Comparison of ENCODE assay signal across 9 cellular contexts in genomic region chr7:139829654-139830130, GRCh38. TPM values are rescaled to one million over a fixed set of nuclear protein-coding genes. Genes with fewer than 3 reads are reported as not detected.
DNase-seq lines count a peak whose midpoint lies in the region; ATAC-seq and TF ChIP-seq lines count a peak whose summit lies in the region.
"Had no signal": no experiment of that assay in that cellular context is flagged by ENCODE, and none has a peak within 500 bp of the region (broad histone marks: within the 10 kb centered on the region; RNA-seq: fewer than 3 reads in every experiment).

No MANE protein-coding gene starts in this region.

- no peaks in the 10 kb centered on the region for H3K79me2 ChIP-seq in neural progenitor cell (ENCODE audit: low read depth)

- H3K4me1 ChIP-seq in adipocyte (ENCODE audit: control insufficient read depth, insufficient read depth, low read length) (peaks cover 9% of the 10 kb centered on the region), neural progenitor cell (no peaks in the 10 kb centered on the region)

- peaks cover 7% of the 10 kb centered on the region for H3K4me1 Mint-ChIP-seq in neural progenitor cell

- no peak overlapping the region for H3K27ac ChIP-seq in neural progenitor cell

- H3K36me3 ChIP-seq in adipocyte (ENCODE audit: control insufficient read depth, insufficient read depth, low read length, severe bottlenecking) (no peaks in the 10 kb centered on the region), neural progenitor cell (no peaks in the 10 kb centered on the region)

- H3K4me2 ChIP-seq in neural progenitor cell, result no peak overlapping the region

- peaks cover 2% of the 10 kb centered on the region for H3K36me3 Mint-ChIP-seq in neural progenitor cell

- peak; percentile 34 for ATAC-seq in HG02642 (IDR thresholded peaks at IDR 0.05; ENCODE audit: poor library complexity, unreplicated experiment)

- peaks cover 11% of the 10 kb centered on the region for H3K9me3 Mint-ChIP-seq in neural progenitor cell

- peaks cover 7% of the 10 kb centered on the region for H3K9me3 ChIP-seq in adipocyte (ENCODE audit: control insufficient read depth, low read length)
- no peaks in the 10 kb centered on the region for H3K9me3 ChIP-seq in neural progenitor cell (ENCODE audit: low read depth)

- peaks cover 4% of the 10 kb centered on the region for H3K27me3 Mint-ChIP-seq in neural progenitor cell (ENCODE audit: insufficient read depth, low read depth)

- TF ChIP-seq CTCF in GM12875 (IDR thresholded peaks at IDR 0.05; ENCODE audit: borderline replicate concordance, insufficient read depth, low read depth, low read length) (no peak), neural progenitor cell (IDR thresholded peaks at IDR 0.05) (no peak)

- H3K27me3 ChIP-seq in adipocyte (replicated peaks; ENCODE audit: control insufficient read depth, insufficient read depth, low read length) (no peaks in the 10 kb centered on the region), neural progenitor cell (no peaks in the 10 kb centered on the region)

- H2AFZ ChIP-seq in neural progenitor cell (replicated peaks), result no peak overlapping the region

- no peaks in the 10 kb centered on the region for H3F3A ChIP-seq in neural progenitor cell (ENCODE audit: low read depth)

- no peak overlapping the region for H3K9ac ChIP-seq in adipocyte (ENCODE audit: low read length)
- H3K9ac ChIP-seq in neural progenitor cell, result no peak overlapping the region

- DNase-seq in adipocyte (ENCODE audit: low read depth) (peak; percentile 37), neural progenitor cell (ENCODE audit: low spot score) (no peak), NCI-H446 (lab: John Stamatoyannopoulos, UW) (no peak), medulla oblongata (ENCODE audit: extremely low spot score) (no peak), NCI-H1436 treated with DMSO at 0.1 percent for 48 hours (lab: John Stamatoyannopoulos, UW) (no peak)
- no peak for DNase-seq in stimulated activated CD8-positive, alpha-beta memory T cell treated with anti-CD3 and anti-CD28 coated beads, Interleukin-4, amount 100 ng/mL, for 48 hours
- DNase-seq: NCI-H524 treated with DMSO at 0.1 percent for 48 hours had no signal

- no peaks in the 10 kb centered on the region for H4K20me1 ChIP-seq in neural progenitor cell (ENCODE audit: low read depth)

- no peak overlapping the region for H3K4me3 Mint-ChIP-seq in neural progenitor cell

- peak overlapping the region; percentile 24 for H3K27ac Mint-ChIP-seq in neural progenitor cell

- peak overlapping the region; percentile 35 for H3K4me3 ChIP-seq in GM12875 (ENCODE audit: low read depth, low read length)
- H3K4me3 ChIP-seq in adipocyte (ENCODE audit: low read length), result no peak overlapping the region
- no peak overlapping the region for H3K4me3 ChIP-seq in neural progenitor cell

RNA-seq across cellular contexts. Expression of gene TBXAS1, which starts 0.6 kb away (rescaled TPM):
- 1.5 TPM in 1 of 2 replicates, not detected in the other for total RNA-seq in neural progenitor cell (ENCODE audit: low replicate concordance)

RNA-seq across cellular contexts. Expression of gene HIPK2, which starts 51.9 kb away (rescaled TPM):
- total RNA-seq in neural progenitor cell (ENCODE audit: low replicate concordance), result 12.8 and 14.2 TPM in 2 replicates
